8 cellular contexts compared by ENCODE assay signal in genomic region chr5:139651502-139651862, GRCh38. TPM values are rescaled to one million over a fixed set of nuclear protein-coding genes. Genes with fewer than 3 reads are reported as not detected.
DNase-seq lines count a peak whose midpoint lies in the region; ATAC-seq, FAIRE-seq and TF ChIP-seq lines count a peak whose summit lies in the region.

No MANE protein-coding gene starts in this region.

- no peak for TF ChIP-seq EP300 in sigmoid colon (IDR thresholded peaks at IDR 0.05)

- no peak for TF ChIP-seq CTCF in fibroblast of pulmonary artery (IDR thresholded peaks at IDR 0.05; ENCODE audit: low read length, missing control alignments)
- TF ChIP-seq CTCF in sigmoid colon (IDR thresholded peaks at IDR 0.05), result no peak

- H3K27ac Mint-ChIP-seq in activated CD4-positive, alpha-beta T cell treated with anti-CD3 and anti-CD28 coated beads, Interleukin-2, amount 10 ng/mL, durations not matched to agents 7 days and 5 days, result no peak overlapping the region

- H3K36me3 Mint-ChIP-seq in activated CD4-positive, alpha-beta T cell treated with anti-CD3 and anti-CD28 coated beads, Interleukin-2, amount 10 ng/mL, durations not matched to agents 7 days and 5 days (ENCODE audit: low read depth), result no peaks in the 10 kb centered on the region

- CTCF ChIA-PET in activated CD4-positive, alpha-beta T cell treated with anti-CD3 and anti-CD28 coated beads, Interleukin-2, amount 10 ng/mL, durations not matched to agents 7 days and 5 days (lab: Charles Lee), result interaction anchor here (1.2 kb wide), 1 partner anchor 136 kb away, joined by 3 read pairs; no protein-coding TSS in a partner anchor

- no peak for FAIRE-seq in RCC 7860 (lab: Jason Lieb, UNC)

- no peaks in the 10 kb centered on the region for H3K9me3 ChIP-seq in sigmoid colon

- no peak overlapping the region for H3K4me3 Mint-ChIP-seq in activated CD4-positive, alpha-beta T cell treated with anti-CD3 and anti-CD28 coated beads, Interleukin-2, amount 10 ng/mL, durations not matched to agents 7 days and 5 days

- H3K27me3 Mint-ChIP-seq in activated CD4-positive, alpha-beta T cell treated with anti-CD3 and anti-CD28 coated beads, Interleukin-2, amount 10 ng/mL, durations not matched to agents 7 days and 5 days, result peaks cover 67% of the 10 kb centered on the region

- no peaks in the 10 kb centered on the region for H3K9me3 Mint-ChIP-seq in activated CD4-positive, alpha-beta T cell treated with anti-CD3 and anti-CD28 coated beads, Interleukin-2, amount 10 ng/mL, durations not matched to agents 7 days and 5 days

- intact Hi-C loops in sigmoid colon (cut with DNase I), result no loop called here

- TF ChIP-seq POLR2A in sigmoid colon (IDR thresholded peaks at IDR 0.05), result no peak

- H3K36me3 ChIP-seq in sigmoid colon, result no peaks in the 10 kb centered on the region

- DNase-seq in RCC 7860 (ENCODE audit: low spot score) (peak; percentile 25), fibroblast of pulmonary artery (ENCODE audit: low read depth) (no peak), sigmoid colon (peak; percentile 64), D341Med (ENCODE audit: low spot score) (no peak)
- DNase-seq in activated CD4-positive, alpha-beta T cell treated with anti-CD3 and anti-CD28 coated beads, Interleukin-2, amount 10 ng/mL, durations not matched to agents 7 days and 5 days, result no peak
- no peak for DNase-seq in activated CD8-positive, alpha-beta memory T cell treated with anti-CD3 and anti-CD28 coated beads, Interleukin-2, amount 50 U/mL, for 4 hours

- POLR2A ChIA-PET in activated CD4-positive, alpha-beta T cell treated with anti-CD3 and anti-CD28 coated beads, Interleukin-2, amount 10 ng/mL, durations not matched to agents 7 days and 5 days (lab: Charles Lee), result no interaction called here

- WGBS in sigmoid colon, 2 donors, result 44 to 51% methylated on average over 2 of the region's 2 CpGs

- H3K4me1 Mint-ChIP-seq in activated CD4-positive, alpha-beta T cell treated with anti-CD3 and anti-CD28 coated beads, Interleukin-2, amount 10 ng/mL, durations not matched to agents 7 days and 5 days, result peaks cover 31% of the 10 kb centered on the region

- ATAC-seq in HG03378 (IDR thresholded peaks at IDR 0.05; ENCODE audit: unreplicated experiment), result no peak

- H3K27me3 ChIP-seq in sigmoid colon, result peaks cover 0 to 20% (median 0%) of the 10 kb centered on the region in 3 donors

- H3K27ac ChIP-seq in sigmoid colon, result peak overlapping the region; percentile 92 to 95 (median 94)

- H3K4me3 ChIP-seq in GM08714 (ENCODE audit: low read length) (peak overlapping the region; percentile 84; the same call in 1 of the 2 replicates), fibroblast of pulmonary artery (replicated peaks; ENCODE audit: low read depth, low read length) (peak overlapping the region; percentile 2), sigmoid colon (peak overlapping the region in 2 of 4 donors; percentile 66 to 86)

- H3K4me1 ChIP-seq in sigmoid colon, result peaks cover 0 to 92% (median 90%) of the 10 kb centered on the region in 4 donors

RNA-seq across cellular contexts. Expression of gene CXXC5, which starts 3.3 kb away (rescaled TPM):
- 10 to 100 TPM; 16.7 to 25.3 (median 18.5) TPM for total RNA-seq in sigmoid colon
- 10 to 100 TPM; 15.7 to 30.0 (median 28.1) TPM for polyA plus RNA-seq in sigmoid colon
- total RNA-seq in activated CD4-positive, alpha-beta T cell treated with anti-CD3 and anti-CD28 coated beads, Interleukin-2, amount 10 ng/mL, durations not matched to agents 7 days and 5 days, result 1 to 10 TPM in 1 of 2 experiments, under 1 TPM in 1; 0.99 to 1.9 TPM

Comparison
In these comparisons a context has a peak if more than half of its experiments do, and no peak if none do; other contexts are left out.
1. DNase-seq: peak in RCC 7860 (single experiment) and sigmoid colon (single experiment); none in fibroblast of pulmonary artery (single experiment), activated CD4-positive, alpha-beta T cell treated with anti-CD3 and anti-CD28 coated beads, Interleukin-2, amount 10 ng/mL, durations not matched to agents 7 days and 5 days (single experiment), D341Med (single experiment) and activated CD8-positive, alpha-beta memory T cell treated with anti-CD3 and anti-CD28 coated beads, Interleukin-2, amount 50 U/mL, for 4 hours (single experiment).
2. RNA of gene CXXC5, which starts 3.3 kb away (total RNA-seq): 16.7 to 25.3 TPM in sigmoid colon; 0.99 to 1.9 TPM in activated CD4-positive, alpha-beta T cell treated with anti-CD3 and anti-CD28 coated beads, Interleukin-2, amount 10 ng/mL, durations not matched to agents 7 days and 5 days; every median in the first group is over 4 times any median in the second.